1 cellular context compared by ENCODE assay signal in the genomic region with DNA sequence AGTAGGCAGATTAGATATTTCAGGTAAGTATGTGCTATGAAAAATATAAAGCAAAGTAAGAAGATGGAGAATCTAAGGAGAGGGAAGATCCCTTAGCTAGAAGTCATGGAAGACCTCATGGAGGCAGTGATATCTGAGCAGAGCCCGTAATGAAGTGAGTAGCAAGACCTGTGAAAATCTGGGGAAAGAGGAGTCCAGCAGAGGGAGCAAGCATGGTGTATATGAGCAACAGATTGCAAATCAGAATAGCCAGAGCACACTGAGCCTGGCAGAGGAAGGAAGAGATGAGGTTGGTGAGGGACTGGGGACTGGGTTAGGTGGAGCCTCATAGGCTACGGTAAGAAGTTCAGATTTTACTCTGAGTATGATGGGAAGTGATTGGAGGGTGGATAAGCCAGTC.
TF ChIP-seq lines count a peak whose summit lies in the region.

No MANE protein-coding gene starts in this region.

TF ChIP-seq in HCT116, 20 proteins besides CTCF, POLR2A, EP300 and RAD21 (continued from another document):
- TF ChIP-seq, protein P1, sequence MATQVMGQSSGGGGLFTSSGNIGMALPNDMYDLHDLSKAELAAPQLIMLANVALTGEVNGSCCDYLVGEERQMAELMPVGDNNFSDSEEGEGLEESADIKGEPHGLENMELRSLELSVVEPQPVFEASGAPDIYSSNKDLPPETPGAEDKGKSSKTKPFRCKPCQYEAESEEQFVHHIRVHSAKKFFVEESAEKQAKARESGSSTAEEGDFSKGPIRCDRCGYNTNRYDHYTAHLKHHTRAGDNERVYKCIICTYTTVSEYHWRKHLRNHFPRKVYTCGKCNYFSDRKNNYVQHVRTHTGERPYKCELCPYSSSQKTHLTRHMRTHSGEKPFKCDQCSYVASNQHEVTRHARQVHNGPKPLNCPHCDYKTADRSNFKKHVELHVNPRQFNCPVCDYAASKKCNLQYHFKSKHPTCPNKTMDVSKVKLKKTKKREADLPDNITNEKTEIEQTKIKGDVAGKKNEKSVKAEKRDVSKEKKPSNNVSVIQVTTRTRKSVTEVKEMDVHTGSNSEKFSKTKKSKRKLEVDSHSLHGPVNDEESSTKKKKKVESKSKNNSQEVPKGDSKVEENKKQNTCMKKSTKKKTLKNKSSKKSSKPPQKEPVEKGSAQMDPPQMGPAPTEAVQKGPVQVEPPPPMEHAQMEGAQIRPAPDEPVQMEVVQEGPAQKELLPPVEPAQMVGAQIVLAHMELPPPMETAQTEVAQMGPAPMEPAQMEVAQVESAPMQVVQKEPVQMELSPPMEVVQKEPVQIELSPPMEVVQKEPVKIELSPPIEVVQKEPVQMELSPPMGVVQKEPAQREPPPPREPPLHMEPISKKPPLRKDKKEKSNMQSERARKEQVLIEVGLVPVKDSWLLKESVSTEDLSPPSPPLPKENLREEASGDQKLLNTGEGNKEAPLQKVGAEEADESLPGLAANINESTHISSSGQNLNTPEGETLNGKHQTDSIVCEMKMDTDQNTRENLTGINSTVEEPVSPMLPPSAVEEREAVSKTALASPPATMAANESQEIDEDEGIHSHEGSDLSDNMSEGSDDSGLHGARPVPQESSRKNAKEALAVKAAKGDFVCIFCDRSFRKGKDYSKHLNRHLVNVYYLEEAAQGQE (IDR thresholded peaks at IDR 0.05; ENCODE audit: low read depth): no peak
- TF ChIP-seq FOSL1 (IDR thresholded peaks at IDR 0.05; ENCODE audit: low read depth) (no peak), TCF7L2 (IDR thresholded peaks at IDR 0.05; ENCODE audit: borderline replicate concordance, extremely low read depth, insufficient read depth, insufficient read length) (no peak)
